In genomic region chr7:130884437-130885417, GRCh38 we compare ENCODE assay signal across 10 cellular contexts.
DNase-seq lines count a peak whose midpoint lies in the region; ATAC-seq and TF ChIP-seq lines count a peak whose summit lies in the region.
"Had no signal": no experiment of that assay in that cellular context is flagged by ENCODE, and none has a peak within 500 bp of the region (broad histone marks: within the 10 kb centered on the region; RNA-seq: fewer than 3 reads in every experiment).

No MANE protein-coding gene starts in this region.

- no peak overlapping the region for H3K4me3 Mint-ChIP-seq in activated naive CD4-positive, alpha-beta T cell treated with anti-CD3 and anti-CD28 coated beads for 36 hours
- H3K4me3 Mint-ChIP-seq in type B pancreatic cell: peak overlapping the region; percentile 45
- H3K4me3 Mint-ChIP-seq: naive thymus-derived CD8-positive, alpha-beta T cell had no signal

- CTCF ChIA-PET in activated naive CD4-positive, alpha-beta T cell treated with anti-CD3 and anti-CD28 coated beads for 36 hours (lab: Charles Lee): interaction anchor here (1.0 to 1.6 kb wide), 4 partner anchors 10 to 156 kb away, joined by 3 to 11 read pairs (median 4); no protein-coding TSS in a partner anchor

- H3K36me3 ChIP-seq in kidney epithelial cell (ENCODE audit: control insufficient read depth, insufficient read depth, low read length): peaks cover 3% of the 10 kb centered on the region

- DNase-seq in activated naive CD4-positive, alpha-beta T cell treated with anti-CD3 and anti-CD28 coated beads for 36 hours: no peak
- no peak for DNase-seq in activated naive CD4-positive, alpha-beta T cell treated with anti-CD3 and anti-CD28 coated beads, Interleukin-2, amount 50 U/mL, for 16 hours
- DNase-seq in activated naive CD4-positive, alpha-beta T cell treated with anti-CD3 and anti-CD28 coated beads, Interleukin-2, amount 50 U/mL, for 72 hours (ENCODE audit: low spot score in 2 of 2): no peak
- DNase-seq in kidney epithelial cell (ENCODE audit: low read depth) (peak; percentile 95), type B pancreatic cell (ENCODE audit: extremely low spot score, unreplicated experiment) (no peak), NCI-H446 (lab: John Stamatoyannopoulos, UW) (no peak), HPDE6-E6E7 (ENCODE audit: extremely low spot score) (no peak)
- DNase-seq: naive thymus-derived CD8-positive, alpha-beta T cell; NK-92 treated with Interleukin-12 subunit alpha and Interleukin-12 subunit beta, amount 100 ng/mL, for 24 hours had no signal

- ATAC-seq in activated naive CD4-positive, alpha-beta T cell treated with anti-CD3 and anti-CD28 coated beads, Interleukin-2, amount 50 U/mL, for 72 hours: no peak
- ATAC-seq in HG02970 (IDR thresholded peaks at IDR 0.05; ENCODE audit: low FRiP score, unreplicated experiment): no peak
- ATAC-seq: naive thymus-derived CD8-positive, alpha-beta T cell had no signal

- H3K27me3 ChIP-seq in kidney epithelial cell (ENCODE audit: control insufficient read depth, insufficient read depth, low read length): no peaks in the 10 kb centered on the region

- H3K4me3 ChIP-seq in kidney epithelial cell (ENCODE audit: low read depth, low read length): no peak overlapping the region

- H3K36me3 Mint-ChIP-seq in activated naive CD4-positive, alpha-beta T cell treated with anti-CD3 and anti-CD28 coated beads for 36 hours (ENCODE audit: low read depth): peaks cover 63% of the 10 kb centered on the region
- H3K36me3 Mint-ChIP-seq in activated naive CD4-positive, alpha-beta T cell treated with anti-CD3 and anti-CD28 coated beads, Interleukin-2, amount 50 U/mL, for 72 hours: peaks cover 25 to 68% of the 10 kb centered on the region in 2 donors
- H3K36me3 Mint-ChIP-seq in type B pancreatic cell: no peaks in the 10 kb centered on the region

- H3K27ac Mint-ChIP-seq in activated naive CD4-positive, alpha-beta T cell treated with anti-CD3 and anti-CD28 coated beads for 36 hours: peak overlapping the region; percentile 71
- H3K27ac Mint-ChIP-seq in activated naive CD4-positive, alpha-beta T cell treated with anti-CD3 and anti-CD28 coated beads, Interleukin-2, amount 50 U/mL, for 72 hours: peak overlapping the region; percentile 76 to 95
- peak overlapping the region; percentile 79 for H3K27ac Mint-ChIP-seq in type B pancreatic cell

- no peak for TF ChIP-seq CTCF in kidney epithelial cell (IDR thresholded peaks at IDR 0.05; ENCODE audit: insufficient read depth, low read length, poor library complexity, severe bottlenecking)
- TF ChIP-seq CTCF in type B pancreatic cell (conservative IDR thresholded peaks at IDR 0.05): no peak

- no peaks in the 10 kb centered on the region for H3K27me3 Mint-ChIP-seq in activated naive CD4-positive, alpha-beta T cell treated with anti-CD3 and anti-CD28 coated beads for 36 hours (ENCODE audit: low read depth)
- H3K27me3 Mint-ChIP-seq in type B pancreatic cell: peaks cover 3% of the 10 kb centered on the region
- H3K27me3 Mint-ChIP-seq: naive thymus-derived CD8-positive, alpha-beta T cell had no signal

- H3K4me1 Mint-ChIP-seq in activated naive CD4-positive, alpha-beta T cell treated with anti-CD3 and anti-CD28 coated beads for 36 hours (ENCODE audit: low read depth): peaks cover 45% of the 10 kb centered on the region
- H3K4me1 Mint-ChIP-seq in type B pancreatic cell (ENCODE audit: unreplicated experiment): peaks cover 46% of the 10 kb centered on the region

- intact Hi-C loops in activated naive CD4-positive, alpha-beta T cell treated with anti-CD3 and anti-CD28 coated beads for 36 hours (cut with micrococcal nuclease): no loop called here

- H3K9me3 Mint-ChIP-seq in activated naive CD4-positive, alpha-beta T cell treated with anti-CD3 and anti-CD28 coated beads for 36 hours: no peaks in the 10 kb centered on the region
- no peaks in the 10 kb centered on the region for H3K9me3 Mint-ChIP-seq in activated naive CD4-positive, alpha-beta T cell treated with anti-CD3 and anti-CD28 coated beads, Interleukin-2, amount 50 U/mL, for 72 hours
- no peaks in the 10 kb centered on the region for H3K9me3 Mint-ChIP-seq in type B pancreatic cell
- H3K9me3 Mint-ChIP-seq: naive thymus-derived CD8-positive, alpha-beta T cell had no signal
